Comparison of ENCODE assay signal across 1 cellular context in the genomic region with DNA sequence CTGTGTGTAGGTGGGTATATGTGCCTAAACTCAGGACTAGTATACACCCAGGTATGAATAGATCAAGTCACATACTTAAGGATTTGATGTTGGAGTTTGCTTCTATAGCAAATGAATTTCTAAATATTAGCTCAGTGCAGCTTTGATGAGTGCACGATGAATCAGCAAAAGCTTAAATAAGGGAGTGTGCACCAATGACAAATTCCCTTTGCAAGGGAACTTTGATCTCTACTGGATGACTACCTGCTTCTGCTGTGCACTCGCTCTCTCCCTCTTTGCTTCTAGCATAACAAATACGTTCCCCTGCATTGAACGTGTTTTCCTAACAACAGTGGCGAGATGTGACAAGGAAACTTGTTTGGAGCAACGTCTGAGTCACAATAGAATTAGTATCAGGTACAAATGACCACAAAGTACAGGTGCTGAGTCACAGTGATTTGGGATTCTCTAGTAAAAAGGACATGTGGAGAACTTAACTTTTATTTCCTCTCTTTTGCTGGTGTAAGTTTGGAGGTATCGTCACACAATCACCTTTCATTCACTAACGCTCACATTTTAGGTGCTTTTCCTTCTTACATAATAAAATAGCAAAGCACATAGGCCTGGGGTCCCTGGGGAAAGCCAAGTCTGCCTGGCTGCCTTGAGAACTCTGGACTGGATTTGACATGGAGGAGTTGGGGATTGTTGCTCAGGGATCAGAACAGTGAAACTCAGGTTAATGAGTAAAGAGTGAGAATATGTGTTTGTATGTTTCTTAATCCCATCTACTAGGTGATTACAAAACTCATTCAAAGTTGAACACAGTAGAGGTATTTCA.
A peak's percentile ranks its signal among the peaks of the same experiment; 100 is the strongest.
TF ChIP-seq lines count a peak whose summit lies in the region.

No MANE protein-coding gene starts in this region.

TF ChIP-seq in HepG2, 621 proteins besides CTCF, POLR2A, EP300 and RAD21 (continued from another document and continues in another):
- TF ChIP-seq THAP7 (CRISPR knock-in tag; IDR thresholded peaks at IDR 0.05) (no peak), ZNF615 (CRISPR knock-in tag; IDR thresholded peaks at IDR 0.05; ENCODE audit: borderline replicate concordance) (no peak), GABPA (IDR thresholded peaks at IDR 0.05; ENCODE audit: low read depth, low read length) (no peak), GABPA (CRISPR knock-in tag; IDR thresholded peaks at IDR 0.05; ENCODE audit: low read depth) (peak; percentile 50), ZNF430 (CRISPR knock-in tag; IDR thresholded peaks at IDR 0.05) (peak; percentile 75; the same call in 1 of the 2 replicates), POLR2G (IDR thresholded peaks at IDR 0.05; ENCODE audit: low read depth, low read length) (peak; percentile 93), HMG20A (CRISPR knock-in tag; IDR thresholded peaks at IDR 0.05; ENCODE audit: borderline replicate concordance) (peak; percentile 89), TRIM24 (CRISPR knock-in tag; IDR thresholded peaks at IDR 0.05) (no peak), ZNF282 (IDR thresholded peaks at IDR 0.05; ENCODE audit: partially characterized antibody) (no peak), ZNF136 (CRISPR knock-in tag; IDR thresholded peaks at IDR 0.05; ENCODE audit: low read depth) (peak; percentile 55; the same call in 1 of the 2 replicates), ZNF441 (CRISPR knock-in tag; IDR thresholded peaks at IDR 0.05; ENCODE audit: borderline replicate concordance) (peak; percentile 67; the same call in 1 of the 2 replicates), KDM1A (CRISPR knock-in tag; IDR thresholded peaks at IDR 0.05) (peak; percentile 12; the same call in 1 of the 2 replicates), SP5 (CRISPR knock-in tag; IDR thresholded peaks at IDR 0.05; ENCODE audit: borderline replicate concordance, low read depth) (no peak), CREB1 (IDR thresholded peaks at IDR 0.05) (peak; percentile 73), CREB1 (CRISPR knock-in tag; IDR thresholded peaks at IDR 0.05) (peak; percentile 89), RXRB (CRISPR knock-in tag; IDR thresholded peaks at IDR 0.05; ENCODE audit: borderline replicate concordance) (peak; percentile 77), ZNF335 (CRISPR knock-in tag; IDR thresholded peaks at IDR 0.05) (peak; percentile 81; the same call in 1 of the 2 replicates), ZNF781 (CRISPR knock-in tag; IDR thresholded peaks at IDR 0.05; ENCODE audit: borderline replicate concordance, not compliant biosample characterization) (peak; percentile 53), MED1 (CRISPR knock-in tag; IDR thresholded peaks at IDR 0.05) (peak; percentile 97), SALL2 (CRISPR knock-in tag; IDR thresholded peaks at IDR 0.05) (no peak), CAMTA2 (CRISPR knock-in tag; IDR thresholded peaks at IDR 0.05; ENCODE audit: borderline replicate concordance) (no peak), ZNF432 (CRISPR knock-in tag; IDR thresholded peaks at IDR 0.05; ENCODE audit: borderline replicate concordance) (no peak), YEATS4 (CRISPR knock-in tag; IDR thresholded peaks at IDR 0.05; ENCODE audit: borderline replicate concordance) (peak; percentile 80; the same call in 1 of the 2 replicates), ZNF646 (CRISPR knock-in tag; IDR thresholded peaks at IDR 0.05) (peak; percentile 81), SKI (IDR thresholded peaks at IDR 0.05; ENCODE audit: partially characterized antibody) (peak; percentile 34), ZNF263 (CRISPR knock-in tag; IDR thresholded peaks at IDR 0.05) (no peak; the same call in 1 of the 2 replicates), NFYB (CRISPR knock-in tag; IDR thresholded peaks at IDR 0.05) (peak; percentile 56), PPARG (CRISPR knock-in tag; conservative IDR thresholded peaks at IDR 0.05) (peak; percentile 85), KDM5B (CRISPR knock-in tag; IDR thresholded peaks at IDR 0.05; ENCODE audit: borderline replicate concordance) (no peak), ZFY (CRISPR knock-in tag; IDR thresholded peaks at IDR 0.05) (peak; percentile 25; the same call in 1 of the 2 replicates), TFE3 (CRISPR knock-in tag; IDR thresholded peaks at IDR 0.05) (0 out of 2 replicates have a peak, but pooled peaks have one; percentile 66), ZNF777 (CRISPR knock-in tag; IDR thresholded peaks at IDR 0.05) (no peak), SETDB1 (CRISPR knock-in tag; IDR thresholded peaks at IDR 0.05; ENCODE audit: borderline replicate concordance) (no peak), ZNF556 (CRISPR knock-in tag; IDR thresholded peaks at IDR 0.05; ENCODE audit: borderline replicate concordance) (peak; percentile 84), U2AF2 (IDR thresholded peaks at IDR 0.05; ENCODE audit: low read depth, low read length) (no peak), ZFP36L2 (CRISPR knock-in tag; IDR thresholded peaks at IDR 0.05) (no peak), ISX (CRISPR knock-in tag; conservative IDR thresholded peaks at IDR 0.05) (no peak), SIX4 (CRISPR knock-in tag; IDR thresholded peaks at IDR 0.05) (no peak), HES4 (CRISPR knock-in tag; IDR thresholded peaks at IDR 0.05; ENCODE audit: borderline replicate concordance) (no peak), SSRP1 (CRISPR knock-in tag; IDR thresholded peaks at IDR 0.05) (0 out of 2 replicates have a peak, but pooled peaks have one; percentile 17), TOPORS (CRISPR knock-in tag; IDR thresholded peaks at IDR 0.05) (0 out of 2 replicates have a peak, but pooled peaks have one; percentile 58), WIZ (CRISPR knock-in tag; IDR thresholded peaks at IDR 0.05) (no peak), POLR2AphosphoS2 (IDR thresholded peaks at IDR 0.05; ENCODE audit: low read depth, low read length) (peak; percentile 91), ZNF564 (CRISPR knock-in tag; IDR thresholded peaks at IDR 0.05) (peak; percentile 67)
- TF ChIP-seq, protein P1, sequence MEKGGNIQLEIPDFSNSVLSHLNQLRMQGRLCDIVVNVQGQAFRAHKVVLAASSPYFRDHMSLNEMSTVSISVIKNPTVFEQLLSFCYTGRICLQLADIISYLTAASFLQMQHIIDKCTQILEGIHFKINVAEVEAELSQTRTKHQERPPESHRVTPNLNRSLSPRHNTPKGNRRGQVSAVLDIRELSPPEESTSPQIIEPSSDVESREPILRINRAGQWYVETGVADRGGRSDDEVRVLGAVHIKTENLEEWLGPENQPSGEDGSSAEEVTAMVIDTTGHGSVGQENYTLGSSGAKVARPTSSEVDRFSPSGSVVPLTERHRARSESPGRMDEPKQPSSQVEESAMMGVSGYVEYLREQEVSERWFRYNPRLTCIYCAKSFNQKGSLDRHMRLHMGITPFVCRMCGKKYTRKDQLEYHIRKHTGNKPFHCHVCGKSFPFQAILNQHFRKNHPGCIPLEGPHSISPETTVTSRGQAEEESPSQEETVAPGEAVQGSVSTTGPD (CRISPR knock-in tag; IDR thresholded peaks at IDR 0.05), result no peak
- TF ChIP-seq, protein P2, sequence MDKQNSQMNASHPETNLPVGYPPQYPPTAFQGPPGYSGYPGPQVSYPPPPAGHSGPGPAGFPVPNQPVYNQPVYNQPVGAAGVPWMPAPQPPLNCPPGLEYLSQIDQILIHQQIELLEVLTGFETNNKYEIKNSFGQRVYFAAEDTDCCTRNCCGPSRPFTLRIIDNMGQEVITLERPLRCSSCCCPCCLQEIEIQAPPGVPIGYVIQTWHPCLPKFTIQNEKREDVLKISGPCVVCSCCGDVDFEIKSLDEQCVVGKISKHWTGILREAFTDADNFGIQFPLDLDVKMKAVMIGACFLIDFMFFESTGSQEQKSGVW (CRISPR knock-in tag; IDR thresholded peaks at IDR 0.05; ENCODE audit: borderline replicate concordance), result no peak
- TF ChIP-seq, protein P3, sequence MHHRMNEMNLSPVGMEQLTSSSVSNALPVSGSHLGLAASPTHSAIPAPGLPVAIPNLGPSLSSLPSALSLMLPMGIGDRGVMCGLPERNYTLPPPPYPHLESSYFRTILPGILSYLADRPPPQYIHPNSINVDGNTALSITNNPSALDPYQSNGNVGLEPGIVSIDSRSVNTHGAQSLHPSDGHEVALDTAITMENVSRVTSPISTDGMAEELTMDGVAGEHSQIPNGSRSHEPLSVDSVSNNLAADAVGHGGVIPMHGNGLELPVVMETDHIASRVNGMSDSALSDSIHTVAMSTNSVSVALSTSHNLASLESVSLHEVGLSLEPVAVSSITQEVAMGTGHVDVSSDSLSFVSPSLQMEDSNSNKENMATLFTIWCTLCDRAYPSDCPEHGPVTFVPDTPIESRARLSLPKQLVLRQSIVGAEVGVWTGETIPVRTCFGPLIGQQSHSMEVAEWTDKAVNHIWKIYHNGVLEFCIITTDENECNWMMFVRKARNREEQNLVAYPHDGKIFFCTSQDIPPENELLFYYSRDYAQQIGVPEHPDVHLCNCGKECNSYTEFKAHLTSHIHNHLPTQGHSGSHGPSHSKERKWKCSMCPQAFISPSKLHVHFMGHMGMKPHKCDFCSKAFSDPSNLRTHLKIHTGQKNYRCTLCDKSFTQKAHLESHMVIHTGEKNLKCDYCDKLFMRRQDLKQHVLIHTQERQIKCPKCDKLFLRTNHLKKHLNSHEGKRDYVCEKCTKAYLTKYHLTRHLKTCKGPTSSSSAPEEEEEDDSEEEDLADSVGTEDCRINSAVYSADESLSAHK (CRISPR knock-in tag; IDR thresholded peaks at IDR 0.05; ENCODE audit: borderline replicate concordance), result no peak
- TF ChIP-seq, protein P4, sequence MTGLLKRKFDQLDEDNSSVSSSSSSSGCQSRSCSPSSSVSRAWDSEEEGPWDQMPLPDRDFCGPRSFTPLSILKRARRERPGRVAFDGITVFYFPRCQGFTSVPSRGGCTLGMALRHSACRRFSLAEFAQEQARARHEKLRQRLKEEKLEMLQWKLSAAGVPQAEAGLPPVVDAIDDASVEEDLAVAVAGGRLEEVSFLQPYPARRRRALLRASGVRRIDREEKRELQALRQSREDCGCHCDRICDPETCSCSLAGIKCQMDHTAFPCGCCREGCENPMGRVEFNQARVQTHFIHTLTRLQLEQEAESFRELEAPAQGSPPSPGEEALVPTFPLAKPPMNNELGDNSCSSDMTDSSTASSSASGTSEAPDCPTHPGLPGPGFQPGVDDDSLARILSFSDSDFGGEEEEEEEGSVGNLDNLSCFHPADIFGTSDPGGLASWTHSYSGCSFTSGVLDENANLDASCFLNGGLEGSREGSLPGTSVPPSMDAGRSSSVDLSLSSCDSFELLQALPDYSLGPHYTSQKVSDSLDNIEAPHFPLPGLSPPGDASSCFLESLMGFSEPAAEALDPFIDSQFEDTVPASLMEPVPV (CRISPR knock-in tag; IDR thresholded peaks at IDR 0.05), result no peak
